In genomic region chr1:242179767-242180166, GRCh38 we compare ENCODE assay signal across 8 cellular contexts.
ATAC-seq lines count a peak whose summit lies in the region.

No MANE protein-coding gene starts in this region.

- peak overlapping the region; percentile 99 for H3K27ac ChIP-seq in temporal lobe (ENCODE audit: low read depth, low read length)

- ATAC-seq in GM18511 (IDR thresholded peaks at IDR 0.05; ENCODE audit: unreplicated experiment) (peak; percentile 94), GM19043 (IDR thresholded peaks at IDR 0.05; ENCODE audit: low read depth, unreplicated experiment) (peak; percentile 80), GM21360 (IDR thresholded peaks at IDR 0.05; ENCODE audit: unreplicated experiment) (peak; percentile 87), GM21825 (IDR thresholded peaks at IDR 0.05; ENCODE audit: unreplicated experiment) (peak; percentile 86), HG02943 (IDR thresholded peaks at IDR 0.05; ENCODE audit: low read depth, unreplicated experiment) (peak; percentile 95), HG03159 (IDR thresholded peaks at IDR 0.05; ENCODE audit: unreplicated experiment) (peak; percentile 91), HG03558 (IDR thresholded peaks at IDR 0.05; ENCODE audit: extremely low read depth, unreplicated experiment) (peak; percentile 85)

Comparison
In these comparisons a context has a peak if more than half of its experiments do, and no peak if none do; other contexts are left out.
1. Peak in every context shown above with its lines: ATAC-seq and H3K27ac ChIP-seq.